ENCODE assay signal across 9 cellular contexts in the genomic region with DNA sequence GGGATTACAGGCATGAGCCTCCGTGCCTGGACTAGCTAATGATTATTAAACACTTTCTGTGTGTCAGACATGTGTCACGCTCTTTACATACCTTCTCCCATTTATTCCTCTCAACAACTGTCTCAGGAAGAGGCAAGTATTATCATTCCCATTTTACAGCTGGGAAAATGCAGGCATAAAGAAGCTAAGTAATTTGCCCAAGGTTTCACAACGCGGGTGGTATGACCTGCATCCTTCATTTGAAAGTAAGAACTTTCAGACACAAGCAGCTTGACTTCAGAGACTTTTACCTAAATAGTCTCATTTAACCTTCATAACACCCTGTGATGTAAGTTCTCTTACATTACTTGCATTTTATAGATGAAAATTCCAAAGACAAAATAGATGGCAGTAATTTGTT. TPM values are rescaled to one million over a fixed set of nuclear protein-coding genes. Genes with fewer than 3 reads are reported as not detected.
DNase-seq lines count a peak whose midpoint lies in the region; ATAC-seq and TF ChIP-seq lines count a peak whose summit lies in the region.
"Had no signal": no experiment of that assay in that cellular context is flagged by ENCODE, and none has a peak within 500 bp of the region (broad histone marks: within the 10 kb centered on the region; RNA-seq: fewer than 3 reads in every experiment).

No MANE protein-coding gene starts in this region.

- peaks cover 15% of the 10 kb centered on the region for H3K4me1 ChIP-seq in CD8-positive, alpha-beta memory T cell (ENCODE audit: insufficient read depth, low read length)
- H3K4me1 ChIP-seq in Loucy (ENCODE audit: insufficient read depth, low read length, poor library complexity, severe bottlenecking): peaks cover 47% of the 10 kb centered on the region
- H3K4me1 ChIP-seq in skeletal muscle satellite cell (ENCODE audit: control insufficient read depth, insufficient read depth, low read length): peaks cover 31% of the 10 kb centered on the region

- no peaks in the 10 kb centered on the region for H3K9me3 Mint-ChIP-seq in CD8-positive, alpha-beta memory T cell
- no peaks in the 10 kb centered on the region for H3K9me3 Mint-ChIP-seq in activated CD4-positive, alpha-beta T cell treated with anti-CD3 and anti-CD28 coated beads for 36 hours (ENCODE audit: low read depth)

- no peaks in the 10 kb centered on the region for H3K27me3 ChIP-seq in CD8-positive, alpha-beta memory T cell (ENCODE audit: insufficient read depth, low read length, poor library complexity, severe bottlenecking)
- no peaks in the 10 kb centered on the region for H3K27me3 ChIP-seq in Loucy (ENCODE audit: insufficient read depth, low read length, poor library complexity, severe bottlenecking)
- H3K27me3 ChIP-seq in dorsolateral prefrontal cortex: no peaks in the 10 kb centered on the region
- no peaks in the 10 kb centered on the region for H3K27me3 ChIP-seq in skeletal muscle satellite cell (ENCODE audit: control insufficient read depth, insufficient read depth, low read length)

- H3K9ac ChIP-seq in Loucy (ENCODE audit: low read depth, low read length, poor library complexity, severe bottlenecking) (peak overlapping the region; percentile 58), skeletal muscle satellite cell (ENCODE audit: low read depth, low read length) (peak overlapping the region; percentile 58)

- H4K20me1 ChIP-seq in Loucy (ENCODE audit: insufficient read depth, low read length, poor library complexity, severe bottlenecking): no peaks in the 10 kb centered on the region

- peak overlapping the region; percentile 81 for H3K4me2 ChIP-seq in Loucy (ENCODE audit: low read depth, low read length, poor library complexity, severe bottlenecking)
- H3K4me2 ChIP-seq in skeletal muscle satellite cell (ENCODE audit: low read length): no peak overlapping the region

- H3F3A ChIP-seq in Loucy (ENCODE audit: low read depth): 0 out of 2 replicates have a peak, but pooled peaks cover 4% of the 10 kb centered on the region

- no peaks in the 10 kb centered on the region for H3K36me3 Mint-ChIP-seq in CD8-positive, alpha-beta memory T cell
- H3K36me3 Mint-ChIP-seq in activated CD4-positive, alpha-beta T cell treated with anti-CD3 and anti-CD28 coated beads for 36 hours (ENCODE audit: low read depth): no peaks in the 10 kb centered on the region
- H3K36me3 Mint-ChIP-seq: activated CD8-positive, alpha-beta memory T cell treated with anti-CD3 and anti-CD28 coated beads, Interleukin-2, amount 10 ng/mL, durations not matched to agents 7 days and 5 days had no signal

- H3K9me3 ChIP-seq in CD8-positive, alpha-beta memory T cell (ENCODE audit: low read length): no peaks in the 10 kb centered on the region
- H3K9me3 ChIP-seq in Loucy (ENCODE audit: insufficient read depth, low read depth, low read length) (no peaks in the 10 kb centered on the region), skeletal muscle satellite cell (replicated peaks; ENCODE audit: low read length) (no peaks in the 10 kb centered on the region)

- TF ChIP-seq CTCF in Loucy (conservative IDR thresholded peaks at IDR 0.05; ENCODE audit: low read length): no peak
- no peak for TF ChIP-seq CTCF in dorsolateral prefrontal cortex (IDR thresholded peaks at IDR 0.05 in 54 of 56, conservative IDR thresholded peaks at IDR 0.05 in 2 of 56; ENCODE audit: low read depth in 1 of 56, partially characterized antibody in 56 of 56)

- POLR2A ChIA-PET in CD8-positive, alpha-beta memory T cell (lab: Charles Lee): no interaction called here
- POLR2A ChIA-PET in activated CD4-positive, alpha-beta T cell treated with anti-CD3 and anti-CD28 coated beads for 36 hours (lab: Charles Lee): no interaction called here

- peak overlapping the region in 5 of 7 donors; percentile 19 to 96 (median 39) for H3K4me3 Mint-ChIP-seq in CD8-positive, alpha-beta memory T cell
- H3K4me3 Mint-ChIP-seq in activated CD4-positive, alpha-beta T cell treated with anti-CD3 and anti-CD28 coated beads for 36 hours: no peak overlapping the region

- peak overlapping the region in 1 of 8 donors; percentile 12 for H3K27ac Mint-ChIP-seq in CD8-positive, alpha-beta memory T cell
- no peak overlapping the region for H3K27ac Mint-ChIP-seq in activated CD4-positive, alpha-beta T cell treated with anti-CD3 and anti-CD28 coated beads for 36 hours

- intact Hi-C loops in dorsolateral prefrontal cortex (cut with DNase I): loop anchor here (2.0 to 5.0 kb wide), 5 partner anchors 39 to 344 kb away; a partner anchor contains a TSS
- intact Hi-C loops in activated CD4-positive, alpha-beta T cell treated with anti-CD3 and anti-CD28 coated beads for 36 hours (cut with DNase I, micrococcal nuclease): loop anchor here (2.0 to 5.0 kb wide), 4 partner anchors 104 to 374 kb away; no protein-coding TSS in a partner anchor

- H3K4me1 Mint-ChIP-seq in CD8-positive, alpha-beta memory T cell: peaks cover 27 to 34% (median 33%) of the 10 kb centered on the region in 3 donors
- H3K4me1 Mint-ChIP-seq in activated CD4-positive, alpha-beta T cell treated with anti-CD3 and anti-CD28 coated beads for 36 hours: peaks cover 23% of the 10 kb centered on the region

- no peak overlapping the region for H2AFZ ChIP-seq in Loucy (ENCODE audit: low read length)

- no peaks in the 10 kb centered on the region for H3K9me2 ChIP-seq in Loucy (replicated peaks; ENCODE audit: low read depth, low read length)

- no peak overlapping the region for H3K27ac ChIP-seq in CD8-positive, alpha-beta memory T cell (ENCODE audit: low read depth, low read length)
- peak overlapping the region in 51 of 59 donors; percentile 9 to 92 (median 80) for H3K27ac ChIP-seq in dorsolateral prefrontal cortex

- CTCF ChIA-PET in CD8-positive, alpha-beta memory T cell (lab: Charles Lee): interaction anchor here (0.9 to 2.3 kb wide), 6 partner anchors 12 to 344 kb away, joined by 3 to 15 read pairs (median 6); no protein-coding TSS in a partner anchor
- CTCF ChIA-PET in activated CD4-positive, alpha-beta T cell treated with anti-CD3 and anti-CD28 coated beads for 36 hours (lab: Charles Lee): interaction anchor here (0.6 to 4.0 kb wide), 12 partner anchors 10 to 396 kb away, joined by 3 to 40 read pairs (median 4); no protein-coding TSS in a partner anchor

- peak overlapping the region; percentile 49 for H3K4me3 ChIP-seq in CD8-positive, alpha-beta memory T cell (ENCODE audit: low read length)
- H3K4me3 ChIP-seq in Loucy (ENCODE audit: low read length, poor library complexity, severe bottlenecking) (no peak overlapping the region), dorsolateral prefrontal cortex (peak overlapping the region in 7 of 59 donors; percentile 59 to 83 (median 72)), skeletal muscle satellite cell (ENCODE audit: low read length) (no peak overlapping the region)

- no peaks in the 10 kb centered on the region for H3K27me3 Mint-ChIP-seq in CD8-positive, alpha-beta memory T cell
- no peaks in the 10 kb centered on the region for H3K27me3 Mint-ChIP-seq in activated CD4-positive, alpha-beta T cell treated with anti-CD3 and anti-CD28 coated beads for 36 hours
- H3K27me3 Mint-ChIP-seq: activated CD8-positive, alpha-beta memory T cell treated with anti-CD3 and anti-CD28 coated beads, Interleukin-2, amount 10 ng/mL, durations not matched to agents 7 days and 5 days had no signal

- no peak for DNase-seq in CD8-positive, alpha-beta memory T cell
- DNase-seq in dorsolateral prefrontal cortex (no peak), hippocampal formation (lab: John Stamatoyannopoulos, UW) (no peak), C1 segment of cervical spinal cord (lab: John Stamatoyannopoulos, UW) (no peak)
- DNase-seq in activated CD4-positive, alpha-beta T cell treated with anti-CD3 and anti-CD28 coated beads for 36 hours: no peak
- DNase-seq: activated CD8-positive, alpha-beta memory T cell treated with anti-CD3 and anti-CD28 coated beads, Interleukin-2, amount 10 ng/mL, durations not matched to agents 7 days and 5 days; left ventricle myocardium superior had no signal

- H3K36me3 ChIP-seq in CD8-positive, alpha-beta memory T cell (ENCODE audit: insufficient read depth, low read length): no peaks in the 10 kb centered on the region
- H3K36me3 ChIP-seq in Loucy (ENCODE audit: insufficient read depth, low read length) (no peaks in the 10 kb centered on the region), skeletal muscle satellite cell (ENCODE audit: insufficient read depth, low read length) (no peaks in the 10 kb centered on the region)

- ATAC-seq in activated CD4-positive, alpha-beta T cell treated with anti-CD3 and anti-CD28 coated beads for 36 hours: no peak

- peaks cover 9% of the 10 kb centered on the region; the same call in 1 of the 2 replicates for H3K79me2 ChIP-seq in Loucy (ENCODE audit: insufficient read depth, low read length)

RNA-seq across cellular contexts. Expression of a gene that starts 1.0 kb away (rescaled TPM):
- 1 to 10 TPM; 3.3 to 3.6 TPM for total RNA-seq in CD8-positive, alpha-beta memory T cell
- 1.4 TPM for polyA plus RNA-seq in CD8-positive, alpha-beta memory T cell
- total RNA-seq in dorsolateral prefrontal cortex: 10 to 100 TPM in 20 of 120 experiments, 1 to 10 TPM in 100; 4.8 to 12.9 (median 8.1) TPM
- 8.3 and 8.9 TPM in 2 replicates for total RNA-seq in skeletal muscle satellite cell (2012; rRNA removed)
- total RNA-seq in activated CD4-positive, alpha-beta T cell treated with anti-CD3 and anti-CD28 coated beads for 36 hours: 1 to 10 TPM; 3.4 to 5.4 TPM

RNA-seq across cellular contexts. Expression of a gene that starts 40.5 kb away (rescaled TPM):
- total RNA-seq in CD8-positive, alpha-beta memory T cell: 10 to 100 TPM; 25.5 to 25.8 TPM
- 34.2 TPM for polyA plus RNA-seq in CD8-positive, alpha-beta memory T cell
- 100 to 1,000 TPM in 34 of 120 experiments, 10 to 100 TPM in 86; 68.2 to 158 (median 93.1) TPM for total RNA-seq in dorsolateral prefrontal cortex
- 112 and 127 TPM in 2 replicates for total RNA-seq in skeletal muscle satellite cell (2012; rRNA removed)
- total RNA-seq in activated CD4-positive, alpha-beta T cell treated with anti-CD3 and anti-CD28 coated beads for 36 hours: 10 to 100 TPM; 23.8 to 28.4 TPM
